ENCODE assay signal across 8 cellular contexts in genomic region chr17:8225813-8226535, GRCh38. TPM values are rescaled to one million over a fixed set of nuclear protein-coding genes. Genes with fewer than 3 reads are reported as not detected.
DNase-seq lines count a peak whose midpoint lies in the region; ATAC-seq and TF ChIP-seq lines count a peak whose summit lies in the region.

No MANE protein-coding gene starts in this region.

- ATAC-seq in natural killer cell treated with Interleukin-12 subunit alpha and Interleukin-12 subunit beta and Interleukin-15 and Interleukin-18, amount 100 ng/mL, for 72 hours, result peak in 1 of 2 donors; percentile 25
- no peak for ATAC-seq in HG02798 (IDR thresholded peaks at IDR 0.05; ENCODE audit: poor library complexity, unreplicated experiment)

- H3K4me3 ChIP-seq in endodermal cell (ENCODE audit: low read length) (peak overlapping the region; percentile 79), subcutaneous abdominal adipose tissue (ENCODE audit: low read depth in 1 of 5, low read length in 5 of 5) (peak overlapping the region in 4 of 5 donors; percentile 32 to 75 (median 55))

- peak overlapping the region; percentile 63 for H3K4me3 Mint-ChIP-seq in endodermal cell
- peak overlapping the region; percentile 75 for H3K4me3 Mint-ChIP-seq in natural killer cell treated with Interleukin-12 subunit alpha and Interleukin-12 subunit beta and Interleukin-15 and Interleukin-18, amount 100 ng/mL, for 72 hours

- no peaks in the 10 kb centered on the region for H3K9me3 Mint-ChIP-seq in endodermal cell
- no peaks in the 10 kb centered on the region for H3K9me3 Mint-ChIP-seq in natural killer cell treated with Interleukin-12 subunit alpha and Interleukin-12 subunit beta and Interleukin-15 and Interleukin-18, amount 100 ng/mL, for 72 hours

- H3K27ac ChIP-seq in endodermal cell (ENCODE audit: low read depth, low read length) (peak overlapping the region; percentile 65), subcutaneous abdominal adipose tissue (ENCODE audit: low read depth, low read length) (peak overlapping the region; percentile 78)

- no peak for TF ChIP-seq CTCF in endodermal cell (conservative IDR thresholded peaks at IDR 0.05)
- no peak for TF ChIP-seq CTCF in GM20000 (IDR thresholded peaks at IDR 0.05; ENCODE audit: extremely low read depth, missing control alignments)

- H3K27me3 Mint-ChIP-seq in endodermal cell (ENCODE audit: insufficient read depth), result no peaks in the 10 kb centered on the region
- no peaks in the 10 kb centered on the region for H3K27me3 Mint-ChIP-seq in natural killer cell treated with Interleukin-12 subunit alpha and Interleukin-12 subunit beta and Interleukin-15 and Interleukin-18, amount 100 ng/mL, for 72 hours

- H3K36me3 ChIP-seq in endodermal cell (ENCODE audit: control insufficient read depth, insufficient read depth, low read length), result peaks cover 40% of the 10 kb centered on the region
- peaks cover 3 to 36% (median 35%) of the 10 kb centered on the region in 5 donors for H3K36me3 ChIP-seq in subcutaneous abdominal adipose tissue (ENCODE audit: control insufficient read depth in 5 of 5, insufficient read depth in 5 of 5, low read length in 5 of 5)

- H3K36me3 Mint-ChIP-seq in endodermal cell (ENCODE audit: low read depth), result peaks cover 29% of the 10 kb centered on the region
- peaks cover 33% of the 10 kb centered on the region for H3K36me3 Mint-ChIP-seq in natural killer cell treated with Interleukin-12 subunit alpha and Interleukin-12 subunit beta and Interleukin-15 and Interleukin-18, amount 100 ng/mL, for 72 hours

- H3K9ac ChIP-seq in endodermal cell (ENCODE audit: extremely low read depth, low read length, poor library complexity, severe bottlenecking), result peak overlapping the region; percentile 49
- peak overlapping the region in 1 of 5 donors; percentile 27 for H3K9ac ChIP-seq in subcutaneous abdominal adipose tissue (ENCODE audit: low read length in 5 of 5)

- H3K27me3 ChIP-seq in endodermal cell (ENCODE audit: control insufficient read depth, insufficient read depth, low read length, poor library complexity, severe bottlenecking), result no peaks in the 10 kb centered on the region
- H3K27me3 ChIP-seq in subcutaneous abdominal adipose tissue (ENCODE audit: control insufficient read depth in 5 of 5, insufficient read depth in 4 of 5, low read length in 5 of 5), result peaks cover 0 to 4% (median 0%) of the 10 kb centered on the region in 5 donors

- DNase-seq in ELR (ENCODE audit: low read depth) (peak; percentile 91), NCI-H2227 treated with DMSO at 0.1 percent for 48 hours (lab: John Stamatoyannopoulos, UW) (peak; percentile 77), endodermal cell (peak; percentile 94), GM20000 (ENCODE audit: low spot score) (no peak)
- DNase-seq in activated CD8-positive, alpha-beta memory T cell treated with anti-CD3 and anti-CD28 coated beads for 24 hours, result peak; percentile 89
- DNase-seq in natural killer cell treated with Interleukin-12 subunit alpha and Interleukin-12 subunit beta and Interleukin-15 and Interleukin-18, amount 100 ng/mL, for 72 hours (ENCODE audit: low spot score), result no peak

- H3K27ac Mint-ChIP-seq in endodermal cell, result peak overlapping the region; percentile 92
- peak overlapping the region; percentile 81 to 92 for H3K27ac Mint-ChIP-seq in natural killer cell treated with Interleukin-12 subunit alpha and Interleukin-12 subunit beta and Interleukin-15 and Interleukin-18, amount 100 ng/mL, for 72 hours

- H3K4me1 ChIP-seq in endodermal cell (ENCODE audit: control insufficient read depth, insufficient read depth, low read length) (no peaks in the 10 kb centered on the region), subcutaneous abdominal adipose tissue (ENCODE audit: control insufficient read depth in 5 of 5, insufficient read depth in 5 of 5, low read length in 5 of 5) (peaks cover 10 to 46% (median 32%) of the 10 kb centered on the region in 5 donors)

- 39 to 44% methylated on average over 17 to 20 of the region's 20 CpGs for WGBS in endodermal cell (ENCODE audit: insufficient coverage in 1 of 2, insufficient read length in 1 of 2), 2 experiments

- H3K4me1 Mint-ChIP-seq in endodermal cell, result peaks cover 3% of the 10 kb centered on the region
- peaks cover 53% of the 10 kb centered on the region in 2 donors for H3K4me1 Mint-ChIP-seq in natural killer cell treated with Interleukin-12 subunit alpha and Interleukin-12 subunit beta and Interleukin-15 and Interleukin-18, amount 100 ng/mL, for 72 hours (ENCODE audit: low read depth in 2 of 2)

- H3K9me3 ChIP-seq in endodermal cell (ENCODE audit: control insufficient read depth, low read length), result no peaks in the 10 kb centered on the region
- H3K9me3 ChIP-seq in subcutaneous abdominal adipose tissue (ENCODE audit: control insufficient read depth in 5 of 5, low read length in 5 of 5), result no peaks in the 10 kb centered on the region

RNA-seq across cellular contexts. Expression of gene AURKB, which starts 15.6 kb away (rescaled TPM):
- total RNA-seq in endodermal cell, result 100 to 1,000 TPM in 1 of 2 donors, 10 to 100 TPM in 1; 90.5 to 122 TPM
- 174 TPM for polyA plus RNA-seq in endodermal cell (2013, experiment 1 of 2)
- 175 TPM for polyA plus RNA-seq in endodermal cell (2013, experiment 2 of 2)
- total RNA-seq in natural killer cell treated with Interleukin-12 subunit alpha and Interleukin-12 subunit beta and Interleukin-15 and Interleukin-18, amount 100 ng/mL, for 72 hours, result 100 to 1,000 TPM in 1 of 2 donors, 10 to 100 TPM in 1; 90.2 to 199 TPM

RNA-seq across cellular contexts. Expression of gene CTC1, which starts 21.9 kb away (rescaled TPM):
- 10 to 100 TPM; 46.4 to 63.1 TPM for total RNA-seq in endodermal cell
- 30.2 TPM for polyA plus RNA-seq in endodermal cell (2013, experiment 1 of 2)
- polyA plus RNA-seq in endodermal cell (2013, experiment 2 of 2), result 25.2 TPM
- total RNA-seq in natural killer cell treated with Interleukin-12 subunit alpha and Interleukin-12 subunit beta and Interleukin-15 and Interleukin-18, amount 100 ng/mL, for 72 hours, result 100 to 1,000 TPM in 1 of 2 donors, 10 to 100 TPM in 1; 79.6 to 110 TPM

RNA-seq across cellular contexts. Expression of gene PFAS, which starts 23.1 kb away (rescaled TPM):
- 100 to 1,000 TPM; 119 to 158 TPM for total RNA-seq in endodermal cell
- 43.3 TPM for polyA plus RNA-seq in endodermal cell (2013, experiment 1 of 2)
- polyA plus RNA-seq in endodermal cell (2013, experiment 2 of 2), result 40.2 TPM
- total RNA-seq in natural killer cell treated with Interleukin-12 subunit alpha and Interleukin-12 subunit beta and Interleukin-15 and Interleukin-18, amount 100 ng/mL, for 72 hours, result 100 to 1,000 TPM in 1 of 2 donors, 10 to 100 TPM in 1; 77.1 to 257 TPM

RNA-seq across cellular contexts. Expression of gene BORCS6, which starts 36.0 kb away (rescaled TPM):
- total RNA-seq in endodermal cell, result 1 to 10 TPM; 4.1 to 5.5 TPM
- 3.5 TPM for polyA plus RNA-seq in endodermal cell (2013, experiment 1 of 2)
- 3.2 TPM for polyA plus RNA-seq in endodermal cell (2013, experiment 2 of 2)
- 10 to 100 TPM; 10.4 to 11.6 TPM for total RNA-seq in natural killer cell treated with Interleukin-12 subunit alpha and Interleukin-12 subunit beta and Interleukin-15 and Interleukin-18, amount 100 ng/mL, for 72 hours

RNA-seq across cellular contexts. Expression of gene TMEM107, which starts 49.8 kb away (rescaled TPM):
- total RNA-seq in endodermal cell, result 10 to 100 TPM; 26.2 to 27.7 TPM
- polyA plus RNA-seq in endodermal cell (2013, experiment 1 of 2), result 79.3 TPM
- polyA plus RNA-seq in endodermal cell (2013, experiment 2 of 2), result 69.1 TPM
- total RNA-seq in natural killer cell treated with Interleukin-12 subunit alpha and Interleukin-12 subunit beta and Interleukin-15 and Interleukin-18, amount 100 ng/mL, for 72 hours, result 10 to 100 TPM; 31.5 to 43.5 TPM

Comparison
In these comparisons a context has a peak if more than half of its experiments do, and no peak if none do; other contexts are left out.
1. DNase-seq: peak in ELR (single experiment), NCI-H2227 treated with DMSO at 0.1 percent for 48 hours (single experiment), activated CD8-positive, alpha-beta memory T cell treated with anti-CD3 and anti-CD28 coated beads for 24 hours (single experiment) and endodermal cell (single experiment); none in natural killer cell treated with Interleukin-12 subunit alpha and Interleukin-12 subunit beta and Interleukin-15 and Interleukin-18, amount 100 ng/mL, for 72 hours (single experiment) and GM20000 (single experiment).